Comparison of ENCODE assay signal across 15 cellular contexts in the genomic region with DNA sequence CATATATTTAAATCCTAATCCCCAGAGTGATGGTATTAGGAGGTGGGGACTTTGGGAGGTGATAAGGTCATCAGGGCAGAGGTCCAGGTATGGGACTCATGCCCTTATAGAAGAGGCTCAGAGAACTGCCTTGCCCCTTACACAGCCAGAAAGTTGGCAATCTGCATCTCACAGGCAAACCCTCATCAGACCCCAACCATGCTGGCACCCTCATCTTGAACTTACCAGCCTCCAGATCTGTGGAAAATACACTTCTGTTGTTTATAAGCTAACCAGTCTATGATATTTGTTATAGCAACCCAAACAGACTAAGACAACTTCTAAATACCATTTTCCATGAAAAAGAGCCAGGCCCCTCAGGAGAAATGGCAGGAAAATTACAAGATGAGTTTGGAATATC.
DNase-seq lines count a peak whose midpoint lies in the region; ATAC-seq, FAIRE-seq and TF ChIP-seq lines count a peak whose summit lies in the region.
"Had no signal": no experiment of that assay in that cellular context is flagged by ENCODE, and none has a peak within 500 bp of the region (broad histone marks: within the 10 kb centered on the region; RNA-seq: fewer than 3 reads in every experiment).

No MANE protein-coding gene starts in this region.

- DNase-seq in DND-41 (no peak), GM12878 (ENCODE audit: low read depth, low spot score) (no peak)
- no peak for DNase-seq in stimulated activated effector memory CD8-positive, alpha-beta T cell treated with anti-CD3 and anti-CD28 coated beads, Interleukin-12 subunit alpha, Interleukin-12 subunit beta, amount 100 ng/mL, for 72 hours (ENCODE audit: low spot score in 2 of 2)
- DNase-seq in activated CD4-positive, alpha-beta T cell treated with anti-CD3 and anti-CD28 coated beads for 1 hour: no peak
- DNase-seq: CD4-positive, CD25-positive, alpha-beta regulatory T cell; HFFc6 had no signal

- H3K9ac ChIP-seq in DND-41 (ENCODE audit: low read depth, low read length): no peak overlapping the region
- no peak overlapping the region for H3K9ac ChIP-seq in GM12878 (ENCODE audit: control insufficient read depth, insufficient read depth, low read length)

- no peak overlapping the region for H2AFZ ChIP-seq in DND-41 (ENCODE audit: low read depth, low read length)
- H2AFZ ChIP-seq in GM12878 (ENCODE audit: control insufficient read depth, low read depth, low read length): no peak overlapping the region

- H3K27me3 Mint-ChIP-seq in IgD-negative memory B cell: no peaks in the 10 kb centered on the region
- H3K27me3 Mint-ChIP-seq: CD4-positive, CD25-positive, alpha-beta regulatory T cell had no signal

- FAIRE-seq in GM12878 (lab: Jason Lieb, UNC): no peak
- FAIRE-seq: A549, GM12891, H1, K562 had no signal

- TF ChIP-seq CTCF in DND-41 (IDR thresholded peaks at IDR 0.05; ENCODE audit: borderline replicate concordance, extremely low read depth, low read length, poor library complexity, severe bottlenecking) (no peak), GM12878 (IDR thresholded peaks at IDR 0.05 in 2 of 3, conservative IDR thresholded peaks at IDR 0.05 in 1 of 3; ENCODE audit: control insufficient read depth in 2 of 3, extremely low read depth in 1 of 3, insufficient read depth in 1 of 3, low read depth in 3 of 3, low read length in 3 of 3) (no peak)

- no peak for TF ChIP-seq EP300 in GM12878 (IDR thresholded peaks at IDR 0.05; ENCODE audit: borderline replicate concordance in 1 of 2, control insufficient read depth in 1 of 2, low read depth in 2 of 2, low read length in 2 of 2)

- CTCF ChIA-PET in GM12878 (lab: Yijun Ruan, JAX): interaction anchor here (0.7 to 2.5 kb wide), 9 partner anchors 8 to 665 kb away, joined by 3 to 8 read pairs (median 4); no protein-coding TSS in a partner anchor

- H3K4me1 ChIP-seq in DND-41 (ENCODE audit: insufficient read depth, low read length): peaks cover 48% of the 10 kb centered on the region
- peaks cover 55% of the 10 kb centered on the region for H3K4me1 ChIP-seq in GM12878 (ENCODE audit: control insufficient read depth, insufficient read depth, low read length)
- H3K4me1 ChIP-seq: HAP-1 had no signal

- peaks cover 8% of the 10 kb centered on the region for H3K36me3 Mint-ChIP-seq in IgD-negative memory B cell
- no peaks in the 10 kb centered on the region for H3K36me3 Mint-ChIP-seq in stimulated activated effector memory CD8-positive, alpha-beta T cell treated with anti-CD3 and anti-CD28 coated beads, Interleukin-12 subunit alpha, Interleukin-12 subunit beta, amount 100 ng/mL, for 72 hours

- H3K4me2 ChIP-seq in DND-41 (ENCODE audit: insufficient read depth, low read length): no peak overlapping the region
- H3K4me2 ChIP-seq in GM12878 (ENCODE audit: control insufficient read depth, insufficient read depth): 0 out of 2 replicates have a peak overlapping the region, but pooled peaks have one; percentile 98

- ATAC-seq in DND-41 (ENCODE audit: insufficient read depth, low read depth) (no peak), GM12878 (no peak), HG02642 (IDR thresholded peaks at IDR 0.05; ENCODE audit: poor library complexity, unreplicated experiment) (no peak)
- no peak for ATAC-seq in stimulated activated effector memory CD8-positive, alpha-beta T cell treated with anti-CD3 and anti-CD28 coated beads, Interleukin-12 subunit alpha, Interleukin-12 subunit beta, amount 100 ng/mL, for 72 hours

- H3K36me3 ChIP-seq in DND-41 (ENCODE audit: insufficient read depth, low read length) (no peaks in the 10 kb centered on the region), GM12878 (ENCODE audit: control insufficient read depth in 2 of 2, insufficient read depth in 2 of 2, low read length in 1 of 2) (no peaks in the 10 kb centered on the region)
- H3K36me3 ChIP-seq: BLaER1 treated with 17β-estradiol and CSF1 and Interleukin-3, amounts not matched to agents 10 nM and 100 nM; HAP-1 had no signal

- TF ChIP-seq RAD21 in GM12878 (IDR thresholded peaks at IDR 0.05; ENCODE audit: insufficient read depth, low read depth, low read length): no peak

- H4K20me1 ChIP-seq in DND-41 (ENCODE audit: insufficient read depth, low read length) (no peaks in the 10 kb centered on the region), GM12878 (ENCODE audit: control insufficient read depth, insufficient read depth) (no peaks in the 10 kb centered on the region)
- H4K20me1 ChIP-seq: BLaER1 treated with 17β-estradiol and CSF1 and Interleukin-3, amounts not matched to agents 10 nM and 100 nM had no signal

- H3K27ac ChIP-seq in DND-41 (ENCODE audit: low read length): peak overlapping the region; percentile 16; the same call in 1 of the 2 replicates
- H3K27ac ChIP-seq in GM12878 (ENCODE audit: control insufficient read depth, insufficient read depth): peak overlapping the region; percentile 76; the same call in 1 of the 2 replicates
- H3K27ac ChIP-seq: HL-60 had no signal

- POLR2A ChIA-PET in GM12878 (lab: Charles Lee): interaction anchor here (0.9 to 1.4 kb wide), 5 partner anchors 8 to 589 kb away, joined by 3 to 7 read pairs (median 3); no protein-coding TSS in a partner anchor

- H3K27me3 ChIP-seq in DND-41 (ENCODE audit: insufficient read depth, low read length, poor library complexity): no peaks in the 10 kb centered on the region
- H3K27me3 ChIP-seq in GM12878 (replicated peaks in 1 of 2; ENCODE audit: control insufficient read depth in 2 of 2, insufficient read depth in 2 of 2, low read length in 1 of 2): no peaks in the 10 kb centered on the region
- H3K27me3 ChIP-seq: BLaER1 treated with 17β-estradiol and CSF1 and Interleukin-3, amounts not matched to agents 10 nM and 100 nM had no signal

- H3K4me3 ChIP-seq in DND-41 (ENCODE audit: low read depth in 1 of 2, low read length in 2 of 2): no peak overlapping the region
- H3K4me3 ChIP-seq in GM12878: no peak overlapping the region
- H3K4me3 ChIP-seq: A549, HAP-1, K562 had no signal

- H3K4me3 Mint-ChIP-seq in IgD-negative memory B cell: no peak overlapping the region
- no peak overlapping the region for H3K4me3 Mint-ChIP-seq in stimulated activated effector memory CD8-positive, alpha-beta T cell treated with anti-CD3 and anti-CD28 coated beads, Interleukin-12 subunit alpha, Interleukin-12 subunit beta, amount 100 ng/mL, for 72 hours
- H3K4me3 Mint-ChIP-seq: CD4-positive, CD25-positive, alpha-beta regulatory T cell; HFFc6 had no signal

- TF ChIP-seq POLR2A in GM12878 (IDR thresholded peaks at IDR 0.05; ENCODE audit: low read depth, low read length): no peak

- SMC1A ChIA-PET in GM12878 (lab: Charles Lee; ENCODE audit: uncharacterized antibody, unreplicated experiment): interaction anchor here (0.5 to 17.9 kb wide), 16 partner anchors 8 to 583 kb away, joined by 3 to 348 read pairs (median 4); a partner anchor contains a TSS

- in situ Hi-C loops in GM12878 (cut with MboI): no loop called here

- BruUV-seq in GM12878 (replicated peaks; lab: Mats Ljungman, UMichigan): no TSS peak

- no peaks in the 10 kb centered on the region for H3K79me2 ChIP-seq in DND-41 (ENCODE audit: insufficient read depth, low read length)
- no peaks in the 10 kb centered on the region; the same call in none of the 2 replicates for H3K79me2 ChIP-seq in GM12878 (ENCODE audit: control insufficient read depth, insufficient read depth, low read length)

- peaks cover 49 to 56% (median 53%) of the 10 kb centered on the region in 3 donors for H3K4me1 Mint-ChIP-seq in IgD-negative memory B cell
- H3K4me1 Mint-ChIP-seq in stimulated activated effector memory CD8-positive, alpha-beta T cell treated with anti-CD3 and anti-CD28 coated beads, Interleukin-12 subunit alpha, Interleukin-12 subunit beta, amount 100 ng/mL, for 72 hours: peaks cover 42% of the 10 kb centered on the region

- intact Hi-C loops in GM12878 (cut with micrococcal nuclease; ENCODE audit: unreplicated experiment): no loop called here

- H3K27ac Mint-ChIP-seq in IgD-negative memory B cell: peak overlapping the region; percentile 41 to 86 (median 77)
- H3K27ac Mint-ChIP-seq in stimulated activated effector memory CD8-positive, alpha-beta T cell treated with anti-CD3 and anti-CD28 coated beads, Interleukin-12 subunit alpha, Interleukin-12 subunit beta, amount 100 ng/mL, for 72 hours: no peak overlapping the region
- H3K27ac Mint-ChIP-seq: CD4-positive, CD25-positive, alpha-beta regulatory T cell; HFFc6 had no signal

- H3K9me3 ChIP-seq in DND-41 (ENCODE audit: insufficient read depth, low read length, severe bottlenecking) (no peaks in the 10 kb centered on the region), GM12878 (replicated peaks; ENCODE audit: control insufficient read depth, insufficient read depth, low read length) (no peaks in the 10 kb centered on the region; the same call in 2 of the 3 replicates)
- H3K9me3 ChIP-seq: A549, HAP-1 had no signal

- H3K9me3 Mint-ChIP-seq in IgD-negative memory B cell: no peaks in the 10 kb centered on the region
- no peaks in the 10 kb centered on the region for H3K9me3 Mint-ChIP-seq in stimulated activated effector memory CD8-positive, alpha-beta T cell treated with anti-CD3 and anti-CD28 coated beads, Interleukin-12 subunit alpha, Interleukin-12 subunit beta, amount 100 ng/mL, for 72 hours
- H3K9me3 Mint-ChIP-seq: CD4-positive, CD25-positive, alpha-beta regulatory T cell; HFFc6 had no signal

- RAD21 ChIA-PET in GM12878 (lab: Charles Lee; ENCODE audit: unreplicated experiment): interaction anchor here (0.9 to 5.4 kb wide), 12 partner anchors 11 to 206 kb away, joined by 3 to 36 read pairs (median 4); no protein-coding TSS in a partner anchor

TF ChIP-seq in GM12878, 131 proteins besides CTCF, POLR2A, EP300 and RAD21:
- TF ChIP-seq TCF7 (IDR thresholded peaks at IDR 0.05; ENCODE audit: borderline replicate concordance): no peak
- TF ChIP-seq RAD51 (IDR thresholded peaks at IDR 0.05): no peak
- TF ChIP-seq MEF2B (IDR thresholded peaks at IDR 0.05; ENCODE audit: partially characterized antibody, poor library complexity, severe bottlenecking): no peak
- no peak for TF ChIP-seq PAX8 (IDR thresholded peaks at IDR 0.05)
- no peak for TF ChIP-seq JUNB (IDR thresholded peaks at IDR 0.05)
